In the genomic region with DNA sequence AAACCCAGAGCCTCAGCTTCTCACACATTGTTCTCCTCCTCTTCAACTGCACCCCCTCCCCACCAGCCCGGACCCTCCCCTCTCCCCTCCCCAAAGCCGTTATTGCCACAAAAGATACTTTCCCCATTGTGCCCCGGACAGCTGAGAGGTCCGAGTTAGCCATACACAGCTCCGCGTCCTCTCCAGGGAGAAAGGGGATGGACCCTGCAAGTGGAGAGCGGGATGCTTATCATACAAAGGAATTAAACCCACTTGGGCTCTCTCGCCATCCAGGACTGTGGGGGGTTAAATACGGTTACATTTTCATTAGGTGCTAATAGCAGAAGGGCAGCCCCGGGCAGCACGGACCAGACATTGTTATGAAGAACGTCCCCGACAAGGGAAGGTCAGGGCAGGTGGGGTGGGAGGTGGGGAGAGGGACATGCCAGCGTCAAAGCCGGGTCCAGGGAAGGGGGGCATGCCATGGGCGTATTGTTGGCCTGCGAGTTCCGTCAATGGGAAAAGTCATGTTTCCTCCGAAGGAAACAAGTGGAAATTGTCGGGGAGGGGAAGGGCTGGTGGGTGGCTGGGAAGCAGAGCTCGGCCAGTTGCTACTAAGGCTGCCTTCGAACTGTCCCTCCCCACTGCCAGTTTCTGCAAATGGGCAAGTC, we compare ENCODE assay signal across 22 cellular contexts.
DNase-seq lines count a peak whose midpoint lies in the region; ATAC-seq and TF ChIP-seq lines count a peak whose summit lies in the region.
"Had no signal": no experiment of that assay in that cellular context is flagged by ENCODE, and none has a peak within 500 bp of the region (broad histone marks: within the 10 kb centered on the region; RNA-seq: fewer than 3 reads in every experiment).

No MANE protein-coding gene starts in this region.

- no peaks in the 10 kb centered on the region for H3K79me2 ChIP-seq in SK-N-SH (ENCODE audit: insufficient read depth)

- H3K9me3 ChIP-seq in SK-N-SH (no peaks in the 10 kb centered on the region), ectodermal cell (ENCODE audit: control insufficient read depth, low read length) (no peaks in the 10 kb centered on the region), mesenchymal stem cell (ENCODE audit: control insufficient read depth, low read length) (peaks cover 4% of the 10 kb centered on the region)
- H3K9me3 ChIP-seq: breast epithelium, SJSA1, transverse colon had no signal

- DNase-seq in SK-N-SH = peak; percentile 66
- DNase-seq in mesenchymal stem cell = no peak
- no peak for DNase-seq in sciatic nerve (ENCODE audit: low spot score)
- DNase-seq in LoVo (ENCODE audit: low spot score) = no peak
- DNase-seq in SKM-1 (lab: John Stamatoyannopoulos, UW; ENCODE audit: unreplicated experiment) = no peak
- no peak for DNase-seq in effector CD8-positive, alpha-beta T cell (lab: John Stamatoyannopoulos, UW)
- DNase-seq: activated CD4-positive, alpha-beta T cell treated with anti-CD3 and anti-CD28 coated beads for 4 hours; activated CD8-positive, alpha-beta memory T cell treated with anti-CD3 and anti-CD28 coated beads, Interleukin-2, amount 50 U/mL, for 48 hours; activated gamma-delta T cell treated with Interleukin-2 at 50 U/mL for 16 hours; effector memory CD8-positive, alpha-beta T cell; HCEC 1CT; immature natural killer cell; midbrain; NCI-H187 treated with DMSO at 0.1 percent for 48 hours; NCI-H526; OCI-M1; transverse colon had no signal

- H3K27me3 ChIP-seq in SK-N-SH (ENCODE audit: insufficient read depth) (peaks cover 12% of the 10 kb centered on the region; the same call in 1 of the 2 replicates), ectodermal cell (ENCODE audit: control insufficient read depth, insufficient read depth, low read length, poor library complexity, severe bottlenecking) (peaks cover 21% of the 10 kb centered on the region), mesenchymal stem cell (ENCODE audit: control insufficient read depth in 1 of 2, insufficient read depth in 1 of 2, low read length in 2 of 2) (peaks cover 28 to 60% of the 10 kb centered on the region in 2 experiments)
- H3K27me3 ChIP-seq: SJSA1 had no signal

- H3K4me2 ChIP-seq in SK-N-SH (peak overlapping the region; percentile 44; the same call in 1 of the 2 replicates), mesenchymal stem cell (ENCODE audit: low read length, poor library complexity, severe bottlenecking) (peak overlapping the region; percentile 78)

- no peaks in the 10 kb centered on the region for H4K20me1 ChIP-seq in SK-N-SH (ENCODE audit: insufficient read depth)

- no peak overlapping the region for H2BK12ac ChIP-seq in mesenchymal stem cell (ENCODE audit: low read length in 2 of 2)

- H3K79me1 ChIP-seq in mesenchymal stem cell (replicated peaks; ENCODE audit: low read length, poor library complexity, severe bottlenecking) = no peaks in the 10 kb centered on the region

- peak overlapping the region in 1 of 2 experiments; percentile 42 for H3K23ac ChIP-seq in mesenchymal stem cell (ENCODE audit: low read length in 2 of 2)

- H4K8ac ChIP-seq in mesenchymal stem cell (ENCODE audit: low read length) = no peak overlapping the region

- H3K14ac ChIP-seq in mesenchymal stem cell (ENCODE audit: low read length in 2 of 2) = peak overlapping the region in 1 of 2 experiments; percentile 62

- H2BK15ac ChIP-seq in mesenchymal stem cell (ENCODE audit: low read depth, poor library complexity, severe bottlenecking) = no peak overlapping the region

- H2AK5ac ChIP-seq in mesenchymal stem cell (ENCODE audit: low read length, severe bottlenecking) = no peak overlapping the region

- H2AFZ ChIP-seq in SK-N-SH (ENCODE audit: low read depth) (no peak overlapping the region), mesenchymal stem cell (ENCODE audit: low read depth, low read length) (no peak overlapping the region)

- H3K27ac ChIP-seq in SK-N-SH (ENCODE audit: low read depth in 2 of 2, low read length in 1 of 2) = no peak overlapping the region
- peak overlapping the region; percentile 74 for H3K27ac ChIP-seq in ectodermal cell (ENCODE audit: insufficient read depth, low read depth, low read length, poor library complexity, severe bottlenecking)
- H3K27ac ChIP-seq in mesenchymal stem cell (ENCODE audit: low read length, poor library complexity, severe bottlenecking) = no peak overlapping the region
- H3K27ac ChIP-seq: breast epithelium, SJSA1, transverse colon had no signal

- H3K9ac ChIP-seq in SK-N-SH = no peak overlapping the region
- H3K9ac ChIP-seq in mesenchymal stem cell (ENCODE audit: low read length) = no peak overlapping the region

- H3F3A ChIP-seq in SK-N-SH (replicated peaks; ENCODE audit: insufficient read depth) = no peaks in the 10 kb centered on the region

- TF ChIP-seq CTCF in SK-N-SH (IDR thresholded peaks at IDR 0.05) = no peak

- H2BK120ac ChIP-seq in mesenchymal stem cell (ENCODE audit: low read depth, low read length) = no peak overlapping the region

- no peak overlapping the region for H3K18ac ChIP-seq in mesenchymal stem cell (ENCODE audit: low read depth in 1 of 2, low read length in 2 of 2)

- no peaks in the 10 kb centered on the region for H3K36me3 ChIP-seq in SK-N-SH (replicated peaks in 1 of 2; ENCODE audit: control insufficient read depth in 1 of 2, insufficient read depth in 2 of 2, low read length in 1 of 2)
- H3K36me3 ChIP-seq in ectodermal cell (ENCODE audit: control insufficient read depth, insufficient read depth, low read length) = no peaks in the 10 kb centered on the region
- no peaks in the 10 kb centered on the region for H3K36me3 ChIP-seq in mesenchymal stem cell (ENCODE audit: control insufficient read depth in 1 of 2, insufficient read depth in 2 of 2, low read depth in 1 of 2, low read length in 2 of 2)
- H3K36me3 ChIP-seq: breast epithelium, SJSA1, transverse colon had no signal

- CTCF ChIA-PET in SK-N-SH (lab: Yijun Ruan, JAX) = interaction anchor here (0.6 to 1.2 kb wide), 2 partner anchors 211 to 337 kb away, joined by 3 to 4 read pairs; no protein-coding TSS in a partner anchor

- POLR2A ChIA-PET in SK-N-SH (lab: Yijun Ruan, JAX) = interaction anchor here (0.8 kb wide), 1 partner anchor 46 kb away, joined by 3 read pairs; no protein-coding TSS in a partner anchor

- 34% methylated on average over 22 of the region's 22 CpGs for WGBS in SK-N-SH (ENCODE audit: low lambda C conversion rate)
- WGBS in ectodermal cell, 2 experiments = 2 to 3% methylated on average over 22 of the region's 22 CpGs
- WGBS in mesenchymal stem cell = 9% methylated on average over 22 of the region's 22 CpGs

- TF ChIP-seq RAD21 in SK-N-SH (IDR thresholded peaks at IDR 0.05; ENCODE audit: low read length) = no peak

- H3K4me1 ChIP-seq in SK-N-SH (ENCODE audit: control insufficient read depth in 1 of 2, insufficient read depth in 2 of 2, low read depth in 1 of 2, low read length in 1 of 2) (peaks cover 0 to 10% of the 10 kb centered on the region in 2 experiments; a peak in 1 of 4 replicates), ectodermal cell (ENCODE audit: control insufficient read depth, insufficient read depth, low read length) (peaks cover 18% of the 10 kb centered on the region), mesenchymal stem cell (ENCODE audit: control insufficient read depth, insufficient read depth, low read depth, low read length) (peaks cover 13% of the 10 kb centered on the region)
- H3K4me1 ChIP-seq: breast epithelium, SJSA1 had no signal

- H3K4ac ChIP-seq in mesenchymal stem cell (ENCODE audit: low read depth in 1 of 2, low read length in 2 of 2) = no peak overlapping the region

- no peak overlapping the region for H2BK5ac ChIP-seq in mesenchymal stem cell (ENCODE audit: low read depth, low read length, poor library complexity, severe bottlenecking)

- H3K4me3 ChIP-seq in SK-N-SH (ENCODE audit: low read depth in 2 of 2, low read length in 1 of 2) (peak overlapping the region; percentile 20 to 34; a peak in 2 of 4 replicates), ectodermal cell (ENCODE audit: insufficient read depth, low read depth, low read length) (peak overlapping the region; percentile 31), mesenchymal stem cell (ENCODE audit: insufficient read depth in 1 of 2, low read depth in 1 of 2, low read length in 2 of 2) (peak overlapping the region; percentile 16 to 29)
- H3K4me3 ChIP-seq: SJSA1, transverse colon had no signal

- peak; percentile 32 for ATAC-seq in sciatic nerve
- ATAC-seq in HG03039 (IDR thresholded peaks at IDR 0.05; ENCODE audit: unreplicated experiment) = no peak
- ATAC-seq: effector memory CD8-positive, alpha-beta T cell; stimulated activated effector memory CD8-positive, alpha-beta T cell treated with anti-CD3 and anti-CD28 coated beads, Interleukin-12 subunit alpha, Interleukin-12 subunit beta, amount 100 ng/mL, for 72 hours had no signal

- intact Hi-C loops in sciatic nerve (cut with DNase I) = no loop called here

- no peak for TF ChIP-seq EP300 in SK-N-SH (IDR thresholded peaks at IDR 0.05; ENCODE audit: borderline replicate concordance in 1 of 2, low read depth in 1 of 2, low read length in 1 of 2)

- no peaks in the 10 kb centered on the region for H3K9me2 ChIP-seq in SK-N-SH

- no peak overlapping the region for H4K91ac ChIP-seq in mesenchymal stem cell (ENCODE audit: low read length)

TF ChIP-seq in SK-N-SH, 30 proteins besides CTCF, POLR2A, EP300 and RAD21 (continues in another document):
- TF ChIP-seq FOXJ3 (CRISPR knock-in tag; IDR thresholded peaks at IDR 0.05) (no peak), MXI1 (IDR thresholded peaks at IDR 0.05; ENCODE audit: low read depth, low read length) (no peak), PBX3 (IDR thresholded peaks at IDR 0.05) (no peak), EZH2phosphoT487 (IDR thresholded peaks at IDR 0.05; ENCODE audit: borderline replicate concordance, low read depth) (no peak), NFIC (IDR thresholded peaks at IDR 0.05; ENCODE audit: borderline replicate concordance) (no peak), ELF1 (IDR thresholded peaks at IDR 0.05) (no peak)
- TF ChIP-seq, protein P1, sequence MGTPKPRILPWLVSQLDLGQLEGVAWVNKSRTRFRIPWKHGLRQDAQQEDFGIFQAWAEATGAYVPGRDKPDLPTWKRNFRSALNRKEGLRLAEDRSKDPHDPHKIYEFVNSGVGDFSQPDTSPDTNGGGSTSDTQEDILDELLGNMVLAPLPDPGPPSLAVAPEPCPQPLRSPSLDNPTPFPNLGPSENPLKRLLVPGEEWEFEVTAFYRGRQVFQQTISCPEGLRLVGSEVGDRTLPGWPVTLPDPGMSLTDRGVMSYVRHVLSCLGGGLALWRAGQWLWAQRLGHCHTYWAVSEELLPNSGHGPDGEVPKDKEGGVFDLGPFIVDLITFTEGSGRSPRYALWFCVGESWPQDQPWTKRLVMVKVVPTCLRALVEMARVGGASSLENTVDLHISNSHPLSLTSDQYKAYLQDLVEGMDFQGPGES (IDR thresholded peaks at IDR 0.05; ENCODE audit: low read depth, low read length) = no peak
